In genomic region chr3:55621026-55621422, GRCh38 we compare ENCODE assay signal across 20 cellular contexts.
DNase-seq lines count a peak whose midpoint lies in the region; ATAC-seq and TF ChIP-seq lines count a peak whose summit lies in the region.
"Had no signal": no experiment of that assay in that cellular context is flagged by ENCODE, and none has a peak within 500 bp of the region (broad histone marks: within the 10 kb centered on the region; RNA-seq: fewer than 3 reads in every experiment).

No MANE protein-coding gene starts in this region.

- no peak overlapping the region for H4K5ac ChIP-seq in mesendoderm (ENCODE audit: low read length)

- intact Hi-C loops in cardiac septum (cut with DNase I), result no loop called here

- H3K4me1 ChIP-seq in HEK293 (ENCODE audit: control insufficient read depth, insufficient read depth, low read length) (peaks cover 20% of the 10 kb centered on the region), RWPE2 (ENCODE audit: insufficient read depth, poor library complexity, severe bottlenecking) (peaks cover 30% of the 10 kb centered on the region), mesendoderm (ENCODE audit: control insufficient read depth, low read depth, low read length) (peaks cover 16% of the 10 kb centered on the region)

- peak overlapping the region; percentile 82 for H3K4ac ChIP-seq in mesendoderm (ENCODE audit: low read depth, low read length)

- TF ChIP-seq CTCF in HEK293 (tag by site-specific recombination; IDR thresholded peaks at IDR 0.05) (no peak), RWPE2 (IDR thresholded peaks at IDR 0.05; ENCODE audit: poor library complexity, severe bottlenecking) (no peak)

- H2AK5ac ChIP-seq in mesendoderm (ENCODE audit: low read length), result peak overlapping the region; percentile 25

- peak overlapping the region; percentile 61 for H3K56ac ChIP-seq in mesendoderm (ENCODE audit: low read length)

- no peak overlapping the region for H3K9ac ChIP-seq in mesendoderm (ENCODE audit: low read length)

- H3K18ac ChIP-seq in mesendoderm (ENCODE audit: low read length), result peak overlapping the region; percentile 4

- no peak for ATAC-seq in RWPE2 (ENCODE audit: low read depth)
- ATAC-seq in HG02870 (IDR thresholded peaks at IDR 0.05; ENCODE audit: unreplicated experiment), result no peak
- ATAC-seq: K562, Panc1 had no signal

- peak overlapping the region; percentile 82 for H2BK120ac ChIP-seq in mesendoderm (ENCODE audit: low read depth, low read length)

- H3K4me3 ChIP-seq in HEK293 (ENCODE audit: low read depth, low read length), result no peak overlapping the region
- no peak overlapping the region for H3K4me3 ChIP-seq in RWPE2 (ENCODE audit: severe bottlenecking)
- H3K4me3 ChIP-seq in mesendoderm (ENCODE audit: low read length), result no peak overlapping the region
- H3K4me3 ChIP-seq: K562 had no signal

- peak overlapping the region; percentile 61 for H2BK15ac ChIP-seq in mesendoderm (replicated peaks; ENCODE audit: low read depth)

- H4K8ac ChIP-seq in mesendoderm (ENCODE audit: low read depth, low read length), result no peak overlapping the region

- no peak overlapping the region for H3K4me2 ChIP-seq in mesendoderm (ENCODE audit: low read length)

- CTCF ChIA-PET in HEK293 (lab: Yijun Ruan, JAX), result interaction anchor here (0.6 to 1.0 kb wide), 2 partner anchors 11 to 137 kb away, joined by 3 to 4 read pairs; no protein-coding TSS in a partner anchor

- POLR2A ChIA-PET in HEK293 (lab: Yijun Ruan, JAX), result no interaction called here

- no peaks in the 10 kb centered on the region for H3K36me3 ChIP-seq in HEK293 (ENCODE audit: control insufficient read depth in 2 of 2, insufficient read depth in 1 of 2, low read length in 2 of 2)
- H3K36me3 ChIP-seq in RWPE2 (ENCODE audit: low read depth), result no peaks in the 10 kb centered on the region
- no peaks in the 10 kb centered on the region for H3K36me3 ChIP-seq in mesendoderm (ENCODE audit: control insufficient read depth, insufficient read depth, low read length)

- H3K27me3 ChIP-seq in RWPE2 (ENCODE audit: insufficient read depth, poor library complexity, severe bottlenecking), result no peaks in the 10 kb centered on the region
- no peaks in the 10 kb centered on the region for H3K27me3 ChIP-seq in mesendoderm (ENCODE audit: insufficient read depth, low read length, poor library complexity)

- H3K9me3 ChIP-seq in HEK293 (ENCODE audit: control insufficient read depth, insufficient read depth, low read depth, low read length) (no peaks in the 10 kb centered on the region), RWPE2 (ENCODE audit: severe bottlenecking) (no peaks in the 10 kb centered on the region)

- H3K27ac ChIP-seq in HEK293 (ENCODE audit: extremely low read depth, low read depth, low read length) (peak overlapping the region; percentile 59), RWPE2 (ENCODE audit: poor library complexity, severe bottlenecking) (peak overlapping the region; percentile 56), mesendoderm (ENCODE audit: low read depth, low read length) (peak overlapping the region; percentile 73)
- H3K27ac ChIP-seq: HL-60 had no signal

- no peaks in the 10 kb centered on the region for H3K79me1 ChIP-seq in mesendoderm (ENCODE audit: low read length)

- H3K79me2 ChIP-seq in mesendoderm (ENCODE audit: control insufficient read depth, insufficient read depth, low read length), result no peaks in the 10 kb centered on the region

- WGBS in mesendoderm (ENCODE audit: extremely low coverage, insufficient coverage, low lambda C conversion rate), result no CpG with 5 or more reads among the region's 3 CpGs

- DNase-seq in RWPE2 (ENCODE audit: low spot score) (no peak), mesendoderm (peak; percentile 55), cardiac septum (ENCODE audit: low spot score) (no peak), D341Med (ENCODE audit: low spot score) (no peak)
- no peak for DNase-seq in activated CD8-positive, alpha-beta memory T cell treated with anti-CD3 and anti-CD28 coated beads, Interleukin-2, amount 50 U/mL, for 4 hours
- DNase-seq: Calu3; CD4-positive, alpha-beta T cell; DMS79 treated with DMSO at 0.1 percent for 48 hours; GDM1; GOT3; NCI-H1436 treated with DMSO at 0.1 percent for 48 hours; NCI-H2081; NCI-H774; Right ventricle myocardium superior; T-helper 1 cell had no signal

- H2BK5ac ChIP-seq in mesendoderm (ENCODE audit: low read length), result peak overlapping the region; percentile 35

- no peak overlapping the region for H3K23ac ChIP-seq in mesendoderm (ENCODE audit: low read length)

TF ChIP-seq in HEK293, 187 proteins besides CTCF, POLR2A, EP300 and RAD21:
- TF ChIP-seq ZBTB8A (tag by site-specific recombination; IDR thresholded peaks at IDR 0.05), result 0 out of 2 replicates have a peak, but pooled peaks have one; percentile 8
- TF ChIP-seq SP2 (tag by site-specific recombination; IDR thresholded peaks at IDR 0.05), result no peak
- TF ChIP-seq KLF10 (tag by site-specific recombination; IDR thresholded peaks at IDR 0.05), result no peak
- TF ChIP-seq ZNF670 (tag by site-specific recombination; IDR thresholded peaks at IDR 0.05; ENCODE audit: low read depth), result no peak
- TF ChIP-seq ZNF266 (tag by site-specific recombination; IDR thresholded peaks at IDR 0.05; ENCODE audit: low read depth), result no peak
- TF ChIP-seq HOXD13 (CRISPR knock-in tag; IDR thresholded peaks at IDR 0.05; ENCODE audit: borderline replicate concordance), result no peak
- 0 out of 2 replicates have a peak, but pooled peaks have one; percentile 5 for TF ChIP-seq ZXDB (tag by site-specific recombination; IDR thresholded peaks at IDR 0.05)
- TF ChIP-seq ZNF223 (tag by site-specific recombination; IDR thresholded peaks at IDR 0.05), result no peak
- peak; percentile 4; the same call in 1 of the 2 replicates for TF ChIP-seq FEZF1 (tag by site-specific recombination; IDR thresholded peaks at IDR 0.05)
- TF ChIP-seq ZNF843 (tag by site-specific recombination; IDR thresholded peaks at IDR 0.05), result no peak
- TF ChIP-seq ZNF580 (tag by site-specific recombination; IDR thresholded peaks at IDR 0.05), result no peak
- no peak for TF ChIP-seq YY2 (tag by site-specific recombination; IDR thresholded peaks at IDR 0.05)
- TF ChIP-seq ZBTB20 (tag by site-specific recombination; IDR thresholded peaks at IDR 0.05), result no peak
